ENCODE assay signal across 28 cellular contexts in genomic region chr2:48034295-48034694, GRCh38.
"Had no signal": no experiment of that assay in that cellular context is flagged by ENCODE, and none has a peak within 500 bp of the region (broad histone marks: within the 10 kb centered on the region; RNA-seq: fewer than 3 reads in every experiment).

No MANE protein-coding gene starts in this region.

- DNase-seq: activated CD4-positive, alpha-beta T cell treated with anti-CD3 and anti-CD28 coated beads for 36 hours; activated CD4-positive, CD25-positive, alpha-beta regulatory T cell; activated CD8-positive, alpha-beta T cell treated with anti-CD3 and anti-CD28 coated beads, Interleukin-2, amount 10 ng/mL, durations not matched to agents 7 days and 5 days; activated effector memory CD4-positive, alpha-beta T cell treated with anti-CD3 and anti-CD28 coated beads, Interleukin-2, amount 50 U/mL, for 16 hours; activated naive CD4-positive, alpha-beta T cell treated with anti-CD3 and anti-CD28 coated beads for 36 hours; activated naive CD8-positive, alpha-beta T cell treated with anti-CD3 and anti-CD28 coated beads for 36 hours; cerebellar nuclear complex; effector memory CD8-positive, alpha-beta T cell; erythroblast; gastrocnemius medialis; left cardiac atrium; left ventricle myocardium superior; naive thymus-derived CD4-positive, alpha-beta T cell; nucleus accumbens; spleen; stimulated activated naive CD8-positive, alpha-beta T cell treated with anti-CD3 and anti-CD28 coated beads, Interleukin-15, Interleukin-2, amounts not matched to agents 100 U/mL and 50 U/mL, for 24 hours; T-helper 17 cell; T1000; testis; transverse colon had no signal

- H3K4me1 Mint-ChIP-seq: brain; mesothelial cell of epicardium; naive thymus-derived CD4-positive, alpha-beta T cell; neural crest cell; T-helper 17 cell had no signal

- H3K4me3 ChIP-seq: ascending aorta, cardiac muscle cell, coronary artery, gastrocnemius medialis, hepatocyte, right atrium auricular region, spleen, testis, transverse colon had no signal

- ATAC-seq: activated CD4-positive, alpha-beta T cell treated with anti-CD3 and anti-CD28 coated beads for 36 hours; activated CD8-positive, alpha-beta T cell treated with anti-CD3 and anti-CD28 coated beads, Interleukin-2, amount 10 ng/mL, durations not matched to agents 7 days and 5 days; effector memory CD8-positive, alpha-beta T cell; gastrocnemius medialis; left cardiac atrium; left ventricle myocardium superior; naive thymus-derived CD4-positive, alpha-beta T cell; stimulated activated naive CD8-positive, alpha-beta T cell treated with anti-CD3 and anti-CD28 coated beads, Interleukin-15, Interleukin-2, amounts not matched to agents 100 U/mL and 50 U/mL, for 24 hours; T-helper 17 cell had no signal

- H3K36me3 Mint-ChIP-seq: brain had no signal

- H3K27ac Mint-ChIP-seq: activated CD4-positive, alpha-beta T cell treated with anti-CD3 and anti-CD28 coated beads for 36 hours; activated CD8-positive, alpha-beta T cell treated with anti-CD3 and anti-CD28 coated beads, Interleukin-2, amount 10 ng/mL, durations not matched to agents 7 days and 5 days; activated naive CD4-positive, alpha-beta T cell treated with anti-CD3 and anti-CD28 coated beads for 36 hours; activated naive CD8-positive, alpha-beta T cell treated with anti-CD3 and anti-CD28 coated beads for 36 hours; brain; effector memory CD8-positive, alpha-beta T cell; mesothelial cell of epicardium; naive thymus-derived CD4-positive, alpha-beta T cell; T-helper 17 cell had no signal

- H3K27me3 Mint-ChIP-seq: activated CD4-positive, alpha-beta T cell treated with anti-CD3 and anti-CD28 coated beads for 36 hours; naive thymus-derived CD4-positive, alpha-beta T cell; T-helper 17 cell had no signal

- H3K9me3 Mint-ChIP-seq: effector memory CD8-positive, alpha-beta T cell had no signal

- H3K4me3 Mint-ChIP-seq: activated CD4-positive, alpha-beta T cell treated with anti-CD3 and anti-CD28 coated beads for 36 hours; activated CD8-positive, alpha-beta T cell treated with anti-CD3 and anti-CD28 coated beads, Interleukin-2, amount 10 ng/mL, durations not matched to agents 7 days and 5 days; activated naive CD4-positive, alpha-beta T cell treated with anti-CD3 and anti-CD28 coated beads for 36 hours; activated naive CD8-positive, alpha-beta T cell treated with anti-CD3 and anti-CD28 coated beads for 36 hours; brain; effector memory CD8-positive, alpha-beta T cell; mesothelial cell of epicardium; naive thymus-derived CD4-positive, alpha-beta T cell; neural crest cell; T-helper 17 cell had no signal
